Comparison of ENCODE assay signal across 17 cellular contexts in genomic region chr11:70666336-70666735, GRCh38.
A peak's percentile ranks its signal among the peaks of the same experiment; 100 is the strongest.
DNase-seq lines count a peak whose midpoint lies in the region; ATAC-seq, FAIRE-seq and TF ChIP-seq lines count a peak whose summit lies in the region.
"Had no signal": no experiment of that assay in that cellular context is flagged by ENCODE, and none has a peak within 500 bp of the region (broad histone marks: within the 10 kb centered on the region; RNA-seq: fewer than 3 reads in every experiment).

No MANE protein-coding gene starts in this region.

- DNase-seq in KBM-7 (peak; percentile 10), MV-4-11 (lab: John Stamatoyannopoulos, UW) (peak; percentile 76), bronchial epithelial cell (ENCODE audit: low read depth) (no peak), endodermal cell (no peak), iPS-NIHi7 (ENCODE audit: extremely low spot score) (no peak)
- DNase-seq: BE2C; CD4-positive, alpha-beta memory T cell; DMS79; EL had no signal

- no peak for TF ChIP-seq CTCF in bronchial epithelial cell (IDR thresholded peaks at IDR 0.05; ENCODE audit: insufficient read depth, low read length, severe bottlenecking)
- TF ChIP-seq CTCF in endodermal cell (conservative IDR thresholded peaks at IDR 0.05): no peak

- H3K36me3 ChIP-seq in bronchial epithelial cell (ENCODE audit: control insufficient read depth, insufficient read depth, low read length) (no peaks in the 10 kb centered on the region), endodermal cell (ENCODE audit: control insufficient read depth, insufficient read depth, low read length) (no peaks in the 10 kb centered on the region)
- H3K36me3 ChIP-seq: BE2C, HAP-1 had no signal

- ATAC-seq in GM21529 (IDR thresholded peaks at IDR 0.05; ENCODE audit: unreplicated experiment): no peak
- ATAC-seq: A549 had no signal

- in situ Hi-C loops in KBM-7 (cut with MboI; ENCODE audit: low pct_unique_long_range_greater_than_20kb, low sequenced_read_pairs): no loop called here

- peaks cover 22% of the 10 kb centered on the region for H3K4me1 Mint-ChIP-seq in endodermal cell

- H3K9ac ChIP-seq in endodermal cell (ENCODE audit: extremely low read depth, low read length, poor library complexity, severe bottlenecking): no peak overlapping the region

- FAIRE-seq in bronchial epithelial cell (lab: Jason Lieb, UNC): peak; percentile 72
- FAIRE-seq: A549, G401.6, GM12892, GM19239, H1 had no signal

- no peaks in the 10 kb centered on the region for H3K9me3 Mint-ChIP-seq in endodermal cell

- H3K27me3 ChIP-seq in bronchial epithelial cell (ENCODE audit: control insufficient read depth, insufficient read depth, low read length): no peaks in the 10 kb centered on the region
- peaks cover 18% of the 10 kb centered on the region for H3K27me3 ChIP-seq in endodermal cell (ENCODE audit: control insufficient read depth, insufficient read depth, low read length, poor library complexity, severe bottlenecking)
- H3K27me3 ChIP-seq: BE2C had no signal

- peaks cover 11% of the 10 kb centered on the region for H3K27me3 Mint-ChIP-seq in endodermal cell (ENCODE audit: insufficient read depth)

- H3K4me3 Mint-ChIP-seq in endodermal cell: no peak overlapping the region
- H3K4me3 Mint-ChIP-seq: CD4-positive, alpha-beta memory T cell had no signal

- WGBS in endodermal cell (ENCODE audit: insufficient coverage in 1 of 2, insufficient read length in 1 of 2), 2 experiments: 90 to 94% methylated on average over 7 to 8 of the region's 8 CpGs

- no peaks in the 10 kb centered on the region for H3K9me3 ChIP-seq in endodermal cell (ENCODE audit: control insufficient read depth, low read length)
- H3K9me3 ChIP-seq: A549, BE2C, HAP-1 had no signal

- H3K4me3 ChIP-seq in bronchial epithelial cell (ENCODE audit: low read depth, low read length) (no peak overlapping the region), endodermal cell (ENCODE audit: low read length) (no peak overlapping the region)
- H3K4me3 ChIP-seq: A549, HAP-1 had no signal

- no peak overlapping the region for H3K27ac ChIP-seq in endodermal cell (ENCODE audit: low read depth, low read length)
- H3K27ac ChIP-seq: A549, C4-2B had no signal

- H3K27ac Mint-ChIP-seq in endodermal cell: no peak overlapping the region
- H3K27ac Mint-ChIP-seq: CD4-positive, alpha-beta memory T cell had no signal

- H3K4me1 ChIP-seq in endodermal cell (ENCODE audit: control insufficient read depth, insufficient read depth, low read length): peaks cover 6% of the 10 kb centered on the region
- H3K4me1 ChIP-seq: A549, HAP-1 had no signal

- H3K36me3 Mint-ChIP-seq in endodermal cell (ENCODE audit: low read depth): no peaks in the 10 kb centered on the region
- H3K36me3 Mint-ChIP-seq: CD4-positive, alpha-beta memory T cell had no signal

Comparison
In these comparisons a context has a peak if more than half of its experiments do, and no peak if none do; other contexts are left out.
1. DNase-seq: peak in KBM-7 (single experiment) and MV-4-11 (single experiment); none in bronchial epithelial cell (single experiment), endodermal cell (single experiment) and iPS-NIHi7 (single experiment).